In the genomic region with DNA sequence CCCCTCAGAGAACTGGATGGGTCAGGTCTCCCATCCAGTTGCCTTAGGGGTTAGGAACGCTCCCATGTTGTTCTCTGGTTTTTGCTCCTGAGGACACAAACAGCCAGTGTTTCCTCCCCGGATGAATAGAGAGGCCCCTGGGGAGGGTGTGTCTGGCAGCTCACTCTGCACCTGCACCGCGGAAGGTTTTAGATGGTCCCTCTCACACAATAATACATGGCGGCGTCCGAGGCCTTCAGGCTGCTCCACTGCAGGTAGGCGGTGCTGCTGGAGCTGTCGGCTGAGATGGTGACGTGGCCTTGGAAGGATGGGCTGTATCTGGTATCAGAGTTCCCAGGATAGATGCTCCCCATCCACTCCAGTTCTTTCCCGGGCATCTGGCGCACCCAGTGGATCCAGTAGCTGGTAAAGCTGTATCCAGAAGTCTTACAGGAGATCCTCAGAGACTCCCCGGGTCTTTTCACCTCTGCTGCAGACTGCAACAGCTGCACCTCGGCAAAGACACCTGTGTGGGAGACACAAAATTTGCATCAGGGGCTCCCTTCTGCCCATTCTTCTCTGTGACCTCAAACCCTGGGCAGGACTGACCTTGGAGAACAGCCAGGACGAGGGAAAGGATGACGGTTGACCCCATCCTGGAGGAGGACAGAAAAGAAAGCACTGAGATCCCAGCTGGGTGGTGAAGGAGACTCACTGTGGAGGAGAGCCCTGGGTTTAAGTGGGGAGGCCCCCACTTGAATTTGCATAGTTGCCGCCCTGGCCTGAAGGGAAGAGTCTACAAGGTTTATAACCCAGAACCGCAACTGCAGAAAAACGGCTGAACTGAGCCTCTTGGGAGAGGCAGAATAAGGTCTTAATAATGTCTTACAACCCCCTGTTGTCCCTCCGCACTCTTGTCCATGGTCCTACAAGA, we compare ENCODE assay signal across 10 cellular contexts.
DNase-seq lines count a peak whose midpoint lies in the region; ATAC-seq lines count a peak whose summit lies in the region.
"Had no signal": no experiment of that assay in that cellular context is flagged by ENCODE, and none has a peak within 500 bp of the region (broad histone marks: within the 10 kb centered on the region; RNA-seq: fewer than 3 reads in every experiment).

No MANE protein-coding gene starts in this region.

- DNase-seq in DMS153 (lab: John Stamatoyannopoulos, UW): peak; percentile 77
- peak; percentile 78 to 91 for DNase-seq in NCI-H187 (lab: John Stamatoyannopoulos, UW)
- no peak for DNase-seq in AG20443 (ENCODE audit: low spot score)
- no peak for DNase-seq in NCI-H524 (lab: John Stamatoyannopoulos, UW)
- no peak for DNase-seq in NCI-H1048 (lab: John Stamatoyannopoulos, UW)
- no peak for DNase-seq in HCEC 1CT
- DNase-seq: activated CD8-positive, alpha-beta memory T cell treated with anti-CD3 and anti-CD28 coated beads for 24 hours; foreskin fibroblast had no signal

- ATAC-seq in GM19025 (IDR thresholded peaks at IDR 0.05; ENCODE audit: low read depth, unreplicated experiment) (peak; percentile 76), HG02798 (IDR thresholded peaks at IDR 0.05; ENCODE audit: poor library complexity, unreplicated experiment) (peak; percentile 64)

Comparison
In these comparisons a context has a peak if more than half of its experiments do, and no peak if none do; other contexts are left out.
1. DNase-seq: peak in DMS153 (single experiment) and NCI-H187 (2 of 2); none in AG20443 (single experiment), NCI-H524 (0 of 2), NCI-H1048 (single experiment) and HCEC 1CT (single experiment).